19 cellular contexts compared by ENCODE assay signal in the genomic region with DNA sequence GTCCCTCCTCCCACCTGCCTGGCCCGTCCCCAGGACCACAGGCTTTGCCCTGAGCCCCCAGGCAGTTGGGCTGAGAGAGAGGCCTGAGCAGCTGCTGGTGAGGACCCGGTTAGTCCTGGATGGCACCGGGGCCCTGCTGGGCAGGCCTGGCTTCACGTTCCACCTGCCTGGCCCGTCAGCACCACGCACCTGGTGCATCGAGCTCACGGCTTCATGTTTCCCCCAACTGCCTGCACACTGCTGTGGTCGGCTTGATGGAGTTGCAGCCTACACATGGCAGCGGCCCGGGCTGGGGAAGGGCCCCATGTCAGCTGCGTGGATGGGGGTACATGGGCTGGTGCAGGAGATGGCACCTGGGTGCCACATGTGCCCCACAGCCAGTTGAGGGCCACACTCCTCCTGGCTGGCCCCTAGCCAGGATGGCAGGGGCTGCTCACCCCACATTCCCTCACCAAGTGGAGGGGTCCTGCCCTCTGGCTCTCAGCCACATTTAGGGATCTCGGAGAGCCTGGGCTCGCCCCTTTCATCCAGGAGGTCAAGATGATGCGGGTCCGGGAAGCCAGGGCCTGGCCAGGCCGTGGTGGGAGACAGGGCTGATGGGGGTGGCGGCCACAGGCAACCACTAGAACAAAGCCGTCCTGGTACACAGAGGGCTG. TPM values are rescaled to one million over a fixed set of nuclear protein-coding genes. Genes with fewer than 3 reads are reported as not detected.
DNase-seq lines count a peak whose midpoint lies in the region; ATAC-seq and TF ChIP-seq lines count a peak whose summit lies in the region.
"Had no signal": no experiment of that assay in that cellular context is flagged by ENCODE, and none has a peak within 500 bp of the region (broad histone marks: within the 10 kb centered on the region; RNA-seq: fewer than 3 reads in every experiment).

No MANE protein-coding gene starts in this region.

- peaks cover 15% of the 10 kb centered on the region for H3K36me3 ChIP-seq in right atrium auricular region
- H3K36me3 ChIP-seq in lower lobe of right lung = peaks cover 64% of the 10 kb centered on the region
- H3K36me3 ChIP-seq in upper lobe of right lung = peaks cover 25% of the 10 kb centered on the region
- H3K36me3 ChIP-seq in MM.1S (replicated peaks; ENCODE audit: insufficient read depth, low read length) = no peaks in the 10 kb centered on the region
- H3K36me3 ChIP-seq: HAP-1 had no signal

- peak; percentile 45 for DNase-seq in Right ventricle myocardium inferior (ENCODE audit: missing footprints)
- DNase-seq in right atrium auricular region (ENCODE audit: low spot score) = no peak
- DNase-seq in Right ventricle myocardium superior = peak; percentile 26
- peak; percentile 38 for DNase-seq in lower lobe of right lung
- peak; percentile 59 for DNase-seq in upper lobe of right lung
- no peak for DNase-seq in MM.1S
- no peak for DNase-seq in NCI-H524 treated with DMSO at 0.1 percent for 48 hours (lab: John Stamatoyannopoulos, UW)
- DNase-seq: Calu3, IMR-90, NCI-H1417, NCI-H1930, NCI-H510A, RPMI8226 had no signal

- no peak overlapping the region for H3K4me2 ChIP-seq in MM.1S (ENCODE audit: low read depth, low read length)

- H3K9me2 ChIP-seq in MM.1S (replicated peaks; ENCODE audit: insufficient read depth, low read length) = no peaks in the 10 kb centered on the region

- H3F3A ChIP-seq in MM.1S (ENCODE audit: insufficient read depth, low read length) = no peaks in the 10 kb centered on the region

- no peak overlapping the region for H3K4me3 ChIP-seq in right atrium auricular region
- no peak overlapping the region for H3K4me3 ChIP-seq in lower lobe of right lung
- no peak overlapping the region for H3K4me3 ChIP-seq in upper lobe of right lung
- no peak overlapping the region for H3K4me3 ChIP-seq in MM.1S (ENCODE audit: low read length)
- H3K4me3 ChIP-seq: GM12878, HAP-1 had no signal

- H3K27me3 ChIP-seq in right atrium auricular region (no peaks in the 10 kb centered on the region), lower lobe of right lung (ENCODE audit: low read depth) (no peaks in the 10 kb centered on the region), upper lobe of right lung (no peaks in the 10 kb centered on the region), MM.1S (replicated peaks; ENCODE audit: insufficient read depth, low read length) (no peaks in the 10 kb centered on the region)

- H3K27ac ChIP-seq in right atrium auricular region (no peak overlapping the region), lower lobe of right lung (no peak overlapping the region), upper lobe of right lung (no peak overlapping the region), MM.1S (ENCODE audit: low read length) (no peak overlapping the region)

- intact Hi-C loops in Right ventricle myocardium inferior (cut with DNase I) = no loop called here
- intact Hi-C loops in Right ventricle myocardium superior (cut with DNase I) = no loop called here
- intact Hi-C loops in lower lobe of right lung (cut with DNase I) = no loop called here
- intact Hi-C loops in upper lobe of right lung (cut with DNase I) = no loop called here

- no peaks in the 10 kb centered on the region for H3K79me2 ChIP-seq in MM.1S (ENCODE audit: low read length)

- H2AFZ ChIP-seq in MM.1S (ENCODE audit: low read length) = no peak overlapping the region

- H3K9ac ChIP-seq in MM.1S (ENCODE audit: low read length) = no peak overlapping the region

- no peaks in the 10 kb centered on the region for H4K20me1 ChIP-seq in MM.1S (ENCODE audit: insufficient read depth, low read length)

- H3K4me1 ChIP-seq in right atrium auricular region (no peaks in the 10 kb centered on the region), lower lobe of right lung (no peaks in the 10 kb centered on the region), upper lobe of right lung (no peaks in the 10 kb centered on the region), MM.1S (ENCODE audit: low read length) (no peaks in the 10 kb centered on the region)
- H3K4me1 ChIP-seq: HAP-1 had no signal

- ATAC-seq in Right ventricle myocardium inferior = no peak
- no peak for ATAC-seq in Right ventricle myocardium superior (ENCODE audit: poor library complexity)
- no peak for ATAC-seq in lower lobe of right lung
- no peak for ATAC-seq in upper lobe of right lung
- no peak for ATAC-seq in GM19328 (IDR thresholded peaks at IDR 0.05; ENCODE audit: unreplicated experiment)
- ATAC-seq: GM12878 had no signal

- H3K9me3 ChIP-seq in right atrium auricular region (no peaks in the 10 kb centered on the region), lower lobe of right lung (no peaks in the 10 kb centered on the region), upper lobe of right lung (no peaks in the 10 kb centered on the region), MM.1S (replicated peaks; ENCODE audit: insufficient read depth, low read length) (no peaks in the 10 kb centered on the region)
- H3K9me3 ChIP-seq: HAP-1 had no signal

- TF ChIP-seq CTCF in right atrium auricular region (IDR thresholded peaks at IDR 0.05) (no peak), lower lobe of right lung (IDR thresholded peaks at IDR 0.05) (no peak), upper lobe of right lung (IDR thresholded peaks at IDR 0.05) (no peak), MM.1S (IDR thresholded peaks at IDR 0.05; ENCODE audit: low read length) (no peak)

RNA-seq across cellular contexts. Expression of gene NKX1-1, which starts 28.5 kb away (rescaled TPM):
- total RNA-seq in Right ventricle myocardium inferior (not detected), right atrium auricular region (not detected), Right ventricle myocardium superior (not detected), lower lobe of right lung (not detected), upper lobe of right lung (not detected)
- total RNA-seq: A172, Calu3, G401, GM12878, IMR-90, LHCN-M2 had no signal

RNA-seq across cellular contexts. Expression of gene UVSSA, which starts 30.7 kb away (rescaled TPM):
- 6.5 TPM for total RNA-seq in Right ventricle myocardium inferior
- total RNA-seq in right atrium auricular region = 1 to 10 TPM; 4.4 to 7.5 TPM
- total RNA-seq in Right ventricle myocardium superior = 6.7 TPM
- 27.9 TPM for total RNA-seq in lower lobe of right lung
- total RNA-seq in upper lobe of right lung = 28.3 TPM

Comparison
In these comparisons a context has a peak if more than half of its experiments do, and no peak if none do; other contexts are left out.
1. DNase-seq: peak in Right ventricle myocardium inferior (single experiment), Right ventricle myocardium superior (single experiment), lower lobe of right lung (single experiment) and upper lobe of right lung (single experiment); none in right atrium auricular region (single experiment), MM.1S (single experiment) and NCI-H524 treated with DMSO at 0.1 percent for 48 hours (single experiment).